In genomic region chr17:35514561-35514960, GRCh38 we compare ENCODE assay signal across 17 cellular contexts. TPM values are rescaled to one million over a fixed set of nuclear protein-coding genes. Genes with fewer than 3 reads are reported as not detected.
A peak's percentile ranks its signal among the peaks of the same experiment; 100 is the strongest.
DNase-seq lines count a peak whose midpoint lies in the region; ATAC-seq, FAIRE-seq and TF ChIP-seq lines count a peak whose summit lies in the region.
"Had no signal": no experiment of that assay in that cellular context is flagged by ENCODE, and none has a peak within 500 bp of the region (broad histone marks: within the 10 kb centered on the region; RNA-seq: fewer than 3 reads in every experiment).

No MANE protein-coding gene starts in this region.

- peak overlapping the region; percentile 14 for H3K9ac ChIP-seq in SK-N-MC (ENCODE audit: insufficient read length)

- CTCF ChIA-PET in activated CD8-positive, alpha-beta memory T cell treated with anti-CD3 and anti-CD28 coated beads, Interleukin-2, amount 10 ng/mL, durations not matched to agents 7 days and 5 days (lab: Charles Lee) = no interaction called here
- CTCF ChIA-PET in CD8-positive, alpha-beta memory T cell (lab: Charles Lee) = interaction anchor here (0.9 to 1.0 kb wide), 2 partner anchors 15 to 202 kb away, joined by 3 read pairs; no protein-coding TSS in a partner anchor
- CTCF ChIA-PET in activated naive CD4-positive, alpha-beta T cell treated with anti-CD3 and anti-CD28 coated beads, Interleukin-2, amount 10 ng/mL, durations not matched to agents 7 days and 5 days (lab: Charles Lee) = no interaction called here

- POLR2A ChIA-PET in CD8-positive, alpha-beta memory T cell (lab: Charles Lee) = no interaction called here
- POLR2A ChIA-PET in naive thymus-derived CD8-positive, alpha-beta T cell (lab: Charles Lee) = interaction anchor here (1.5 to 1.6 kb wide), 2 partner anchors 10 to 27 kb away, joined by 6 to 7 read pairs; no protein-coding TSS in a partner anchor

- no peak for ATAC-seq in activated CD8-positive, alpha-beta memory T cell treated with anti-CD3 and anti-CD28 coated beads, Interleukin-2, amount 10 ng/mL, durations not matched to agents 7 days and 5 days
- ATAC-seq in naive thymus-derived CD8-positive, alpha-beta T cell = no peak
- no peak for ATAC-seq in GM19467 (IDR thresholded peaks at IDR 0.05; ENCODE audit: unreplicated experiment)

- H3K9me3 Mint-ChIP-seq in activated CD8-positive, alpha-beta memory T cell treated with anti-CD3 and anti-CD28 coated beads, Interleukin-2, amount 10 ng/mL, durations not matched to agents 7 days and 5 days (ENCODE audit: low read depth) = no peaks in the 10 kb centered on the region
- H3K9me3 Mint-ChIP-seq in CD8-positive, alpha-beta memory T cell = no peaks in the 10 kb centered on the region
- H3K9me3 Mint-ChIP-seq in naive thymus-derived CD8-positive, alpha-beta T cell = no peaks in the 10 kb centered on the region
- H3K9me3 Mint-ChIP-seq in activated naive CD4-positive, alpha-beta T cell treated with anti-CD3 and anti-CD28 coated beads, Interleukin-2, amount 10 ng/mL, durations not matched to agents 7 days and 5 days = no peaks in the 10 kb centered on the region

- peaks cover 84% of the 10 kb centered on the region for H3K4me1 Mint-ChIP-seq in activated CD8-positive, alpha-beta memory T cell treated with anti-CD3 and anti-CD28 coated beads, Interleukin-2, amount 10 ng/mL, durations not matched to agents 7 days and 5 days
- peaks cover 84 to 97% (median 95%) of the 10 kb centered on the region in 3 donors for H3K4me1 Mint-ChIP-seq in CD8-positive, alpha-beta memory T cell
- H3K4me1 Mint-ChIP-seq in naive thymus-derived CD8-positive, alpha-beta T cell = peaks cover 45 to 81% (median 77%) of the 10 kb centered on the region in 4 donors
- peaks cover 80% of the 10 kb centered on the region for H3K4me1 Mint-ChIP-seq in activated naive CD4-positive, alpha-beta T cell treated with anti-CD3 and anti-CD28 coated beads, Interleukin-2, amount 10 ng/mL, durations not matched to agents 7 days and 5 days

- no peak overlapping the region for H3K4me3 ChIP-seq in CD8-positive, alpha-beta memory T cell (ENCODE audit: low read length)
- H3K4me3 ChIP-seq in SK-N-MC = peak overlapping the region; percentile 39; the same call in 1 of the 2 replicates

- H3K27ac ChIP-seq in CD8-positive, alpha-beta memory T cell (ENCODE audit: low read depth, low read length) = no peak overlapping the region
- H3K27ac ChIP-seq in SK-N-MC = peak overlapping the region; percentile 79
- H3K27ac ChIP-seq: C4-2B had no signal

- H3K36me3 ChIP-seq in CD8-positive, alpha-beta memory T cell (ENCODE audit: insufficient read depth, low read length) = peaks cover 13% of the 10 kb centered on the region
- no peaks in the 10 kb centered on the region for H3K36me3 ChIP-seq in SK-N-MC (ENCODE audit: insufficient read depth, low read length)

- FAIRE-seq in H54 (lab: Jason Lieb, UNC) = no peak

- no peaks in the 10 kb centered on the region for H3K27me3 Mint-ChIP-seq in activated CD8-positive, alpha-beta memory T cell treated with anti-CD3 and anti-CD28 coated beads, Interleukin-2, amount 10 ng/mL, durations not matched to agents 7 days and 5 days
- H3K27me3 Mint-ChIP-seq in CD8-positive, alpha-beta memory T cell = peaks cover 0 to 2% of the 10 kb centered on the region in 2 donors
- peaks cover 0 to 2% (median 0%) of the 10 kb centered on the region in 5 donors for H3K27me3 Mint-ChIP-seq in naive thymus-derived CD8-positive, alpha-beta T cell
- no peaks in the 10 kb centered on the region for H3K27me3 Mint-ChIP-seq in activated naive CD4-positive, alpha-beta T cell treated with anti-CD3 and anti-CD28 coated beads, Interleukin-2, amount 10 ng/mL, durations not matched to agents 7 days and 5 days

- H3K4me3 Mint-ChIP-seq in activated CD8-positive, alpha-beta memory T cell treated with anti-CD3 and anti-CD28 coated beads, Interleukin-2, amount 10 ng/mL, durations not matched to agents 7 days and 5 days = no peak overlapping the region
- peak overlapping the region in 4 of 7 donors; percentile 16 to 33 (median 20) for H3K4me3 Mint-ChIP-seq in CD8-positive, alpha-beta memory T cell
- H3K4me3 Mint-ChIP-seq in naive thymus-derived CD8-positive, alpha-beta T cell = no peak overlapping the region
- no peak overlapping the region for H3K4me3 Mint-ChIP-seq in activated naive CD4-positive, alpha-beta T cell treated with anti-CD3 and anti-CD28 coated beads, Interleukin-2, amount 10 ng/mL, durations not matched to agents 7 days and 5 days

- H3K27me3 ChIP-seq in CD8-positive, alpha-beta memory T cell (ENCODE audit: insufficient read depth, low read length, poor library complexity, severe bottlenecking) = no peaks in the 10 kb centered on the region

- peak overlapping the region; percentile 3 for H3K27ac Mint-ChIP-seq in activated CD8-positive, alpha-beta memory T cell treated with anti-CD3 and anti-CD28 coated beads, Interleukin-2, amount 10 ng/mL, durations not matched to agents 7 days and 5 days
- H3K27ac Mint-ChIP-seq in CD8-positive, alpha-beta memory T cell = peak overlapping the region; percentile 6 to 88 (median 74)
- peak overlapping the region in 6 of 10 donors; percentile 31 to 95 (median 50) for H3K27ac Mint-ChIP-seq in naive thymus-derived CD8-positive, alpha-beta T cell
- no peak overlapping the region for H3K27ac Mint-ChIP-seq in activated naive CD4-positive, alpha-beta T cell treated with anti-CD3 and anti-CD28 coated beads, Interleukin-2, amount 10 ng/mL, durations not matched to agents 7 days and 5 days

- peaks cover 23% of the 10 kb centered on the region for H3K4me1 ChIP-seq in CD8-positive, alpha-beta memory T cell (ENCODE audit: insufficient read depth, low read length)

- no peak for DNase-seq in activated CD8-positive, alpha-beta memory T cell treated with anti-CD3 and anti-CD28 coated beads, Interleukin-2, amount 10 ng/mL, durations not matched to agents 7 days and 5 days
- DNase-seq in activated CD8-positive, alpha-beta memory T cell treated with anti-CD3 and anti-CD28 coated beads, Interleukin-2, amount 50 U/mL, for 48 hours = no peak
- no peak for DNase-seq in CD8-positive, alpha-beta memory T cell
- DNase-seq in SK-N-MC (ENCODE audit: low read depth, low spot score) (no peak), H54 (ENCODE audit: insufficient read length, low spot score) (no peak)
- no peak for DNase-seq in naive thymus-derived CD8-positive, alpha-beta T cell
- DNase-seq in activated naive CD4-positive, alpha-beta T cell treated with anti-CD3 and anti-CD28 coated beads, Interleukin-2, amount 10 ng/mL, durations not matched to agents 7 days and 5 days = no peak
- DNase-seq: Calu3, NCI-H1105, NCI-H1694 treated with DMSO at 0.1 percent for 48 hours, NCI-H345, NCI-H526 treated with DMSO at 0.1 percent for 48 hours, RPMI8226 had no signal

- peaks cover 86% of the 10 kb centered on the region for H3K36me3 Mint-ChIP-seq in activated CD8-positive, alpha-beta memory T cell treated with anti-CD3 and anti-CD28 coated beads, Interleukin-2, amount 10 ng/mL, durations not matched to agents 7 days and 5 days
- H3K36me3 Mint-ChIP-seq in CD8-positive, alpha-beta memory T cell = peaks cover 28 to 85% (median 47%) of the 10 kb centered on the region in 3 donors
- H3K36me3 Mint-ChIP-seq in naive thymus-derived CD8-positive, alpha-beta T cell = peaks cover 4 to 88% (median 57%) of the 10 kb centered on the region in 3 donors
- peaks cover 84% of the 10 kb centered on the region for H3K36me3 Mint-ChIP-seq in activated naive CD4-positive, alpha-beta T cell treated with anti-CD3 and anti-CD28 coated beads, Interleukin-2, amount 10 ng/mL, durations not matched to agents 7 days and 5 days

- no peak for TF ChIP-seq POLR2A in H54 (IDR thresholded peaks at IDR 0.05; ENCODE audit: low read depth, low read length)

- no peaks in the 10 kb centered on the region for H3K9me3 ChIP-seq in CD8-positive, alpha-beta memory T cell (ENCODE audit: low read length)
- no peaks in the 10 kb centered on the region for H3K9me3 ChIP-seq in SK-N-MC (ENCODE audit: low read depth, low read length)

RNA-seq across cellular contexts. Expression of gene SLFN12L, which starts 22.9 kb away (rescaled TPM):
- 100 to 1,000 TPM in 1 of 2 experiments, 10 to 100 TPM in 1; 95.4 to 197 TPM for total RNA-seq in activated CD8-positive, alpha-beta memory T cell treated with anti-CD3 and anti-CD28 coated beads, Interleukin-2, amount 10 ng/mL, durations not matched to agents 7 days and 5 days
- total RNA-seq in CD8-positive, alpha-beta memory T cell = 10 to 100 TPM; 48.8 to 50.8 TPM
- polyA plus RNA-seq in CD8-positive, alpha-beta memory T cell = 27.5 TPM
- 10 to 100 TPM; 44.7 to 51.1 TPM for total RNA-seq in naive thymus-derived CD8-positive, alpha-beta T cell
- 10 to 100 TPM in 2 of 3 donors, 1 to 10 TPM in 1; 9.6 to 12.3 (median 10.9) TPM for polyA plus RNA-seq in naive thymus-derived CD8-positive, alpha-beta T cell

RNA-seq across cellular contexts. Expression of gene SLFN14, which starts 46.1 kb away (rescaled TPM):
- under 1 TPM in 1 of 2 experiments, not detected in 1; 0.07 TPM for total RNA-seq in activated CD8-positive, alpha-beta memory T cell treated with anti-CD3 and anti-CD28 coated beads, Interleukin-2, amount 10 ng/mL, durations not matched to agents 7 days and 5 days
- total RNA-seq in CD8-positive, alpha-beta memory T cell = under 1 TPM; 0.15 to 0.16 TPM
- polyA plus RNA-seq in CD8-positive, alpha-beta memory T cell = 0.13 TPM
- total RNA-seq in naive thymus-derived CD8-positive, alpha-beta T cell = not detected
- under 1 TPM; 0.06 to 0.33 (median 0.13) TPM for polyA plus RNA-seq in naive thymus-derived CD8-positive, alpha-beta T cell
- total RNA-seq: A673, Calu3, H4 had no signal

Comparison
In these comparisons a context has a peak if more than half of its experiments do, and no peak if none do; other contexts are left out.
1. H3K4me3 Mint-ChIP-seq: peak in CD8-positive, alpha-beta memory T cell (4 of 7); none in activated CD8-positive, alpha-beta memory T cell treated with anti-CD3 and anti-CD28 coated beads, Interleukin-2, amount 10 ng/mL, durations not matched to agents 7 days and 5 days (single experiment), naive thymus-derived CD8-positive, alpha-beta T cell (0 of 10) and activated naive CD4-positive, alpha-beta T cell treated with anti-CD3 and anti-CD28 coated beads, Interleukin-2, amount 10 ng/mL, durations not matched to agents 7 days and 5 days (single experiment).